In the genomic region with DNA sequence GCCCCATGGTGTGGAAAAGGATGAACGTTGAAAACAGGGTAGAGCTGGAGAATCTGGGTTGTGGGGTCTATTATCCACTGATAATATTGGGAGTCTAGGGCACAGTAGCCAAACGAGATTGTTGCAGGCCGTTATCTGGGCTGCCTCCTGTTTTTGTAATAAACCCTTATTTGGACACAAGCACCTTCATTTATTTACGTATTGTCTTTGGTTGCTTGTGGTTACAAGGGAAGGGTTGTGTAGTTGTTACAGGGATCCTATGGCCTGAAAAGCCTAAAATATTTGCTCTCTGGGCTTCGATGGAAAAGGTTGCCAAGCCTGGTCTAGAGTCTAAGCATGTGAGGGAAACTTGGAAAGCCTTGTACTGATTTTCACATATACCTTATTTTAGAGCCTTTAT, we compare ENCODE assay signal across 2 cellular contexts.
TF ChIP-seq lines count a peak whose summit lies in the region.

No MANE protein-coding gene starts in this region.

TF ChIP-seq in HepG2, 621 proteins besides CTCF, POLR2A, EP300 and RAD21:
- TF ChIP-seq FOXA3 (CRISPR knock-in tag; IDR thresholded peaks at IDR 0.05): no peak
- no peak for TF ChIP-seq IRF1 (CRISPR knock-in tag; IDR thresholded peaks at IDR 0.05; ENCODE audit: low read depth)
- TF ChIP-seq ZBTB34 (CRISPR knock-in tag; IDR thresholded peaks at IDR 0.05): no peak
- no peak for TF ChIP-seq THYN1 (CRISPR knock-in tag; IDR thresholded peaks at IDR 0.05; ENCODE audit: borderline replicate concordance, low read depth)
- no peak for TF ChIP-seq KDM1A (CRISPR knock-in tag; IDR thresholded peaks at IDR 0.05)

TF ChIP-seq in K562, 482 proteins besides CTCF, POLR2A, EP300 and RAD21:
- TF ChIP-seq CBFA2T3 (IDR thresholded peaks at IDR 0.05) (peak; percentile 25; the same call in 1 of the 2 replicates), VEZF1 (CRISPR knock-in tag; IDR thresholded peaks at IDR 0.05) (no peak), ZNF76 (CRISPR knock-in tag; IDR thresholded peaks at IDR 0.05; ENCODE audit: borderline replicate concordance) (no peak), ZNF274 (IDR thresholded peaks at IDR 0.05; ENCODE audit: borderline replicate concordance, low read depth, low read length) (no peak), POLR2AphosphoS5 (IDR thresholded peaks at IDR 0.05; ENCODE audit: control insufficient read depth, insufficient read depth, low read depth, low read length) (no peak), ZNF79 (CRISPR knock-in tag; IDR thresholded peaks at IDR 0.05; ENCODE audit: low read depth) (no peak), ARID1B (IDR thresholded peaks at IDR 0.05) (0 out of 2 replicates have a peak, but pooled peaks have one; percentile 7), ETS2 (tag; IDR thresholded peaks at IDR 0.05; ENCODE audit: borderline replicate concordance, poor library complexity, severe bottlenecking) (no peak), ARHGAP35 (IDR thresholded peaks at IDR 0.05; ENCODE audit: partially characterized antibody) (no peak), RFX5 (IDR thresholded peaks at IDR 0.05; ENCODE audit: low read depth, low read length) (no peak), MED1 (CRISPR knock-in tag; IDR thresholded peaks at IDR 0.05; ENCODE audit: borderline replicate concordance) (no peak), FOXJ2 (tag; IDR thresholded peaks at IDR 0.05) (peak; percentile 96), MXI1 (IDR thresholded peaks at IDR 0.05; ENCODE audit: low read depth, low read length) (0 out of 2 replicates have a peak, but pooled peaks have one; percentile 19), MEF2A (IDR thresholded peaks at IDR 0.05; ENCODE audit: control insufficient read depth, low read depth, low read length) (no peak), SRF (CRISPR knock-in tag; IDR thresholded peaks at IDR 0.05) (peak in 1 of 2 experiments; percentile 69; a peak in 1 of 4 replicates), RFX1 (IDR thresholded peaks at IDR 0.05) (peak; percentile 57)
- TF ChIP-seq, protein P1, sequence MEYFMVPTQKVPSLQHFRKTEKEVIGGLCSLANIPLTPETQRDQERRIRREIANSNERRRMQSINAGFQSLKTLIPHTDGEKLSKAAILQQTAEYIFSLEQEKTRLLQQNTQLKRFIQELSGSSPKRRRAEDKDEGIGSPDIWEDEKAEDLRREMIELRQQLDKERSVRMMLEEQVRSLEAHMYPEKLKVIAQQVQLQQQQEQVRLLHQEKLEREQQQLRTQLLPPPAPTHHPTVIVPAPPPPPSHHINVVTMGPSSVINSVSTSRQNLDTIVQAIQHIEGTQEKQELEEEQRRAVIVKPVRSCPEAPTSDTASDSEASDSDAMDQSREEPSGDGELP (CRISPR knock-in tag; IDR thresholded peaks at IDR 0.05; ENCODE audit: borderline replicate concordance): no peak
- TF ChIP-seq, protein P2, sequence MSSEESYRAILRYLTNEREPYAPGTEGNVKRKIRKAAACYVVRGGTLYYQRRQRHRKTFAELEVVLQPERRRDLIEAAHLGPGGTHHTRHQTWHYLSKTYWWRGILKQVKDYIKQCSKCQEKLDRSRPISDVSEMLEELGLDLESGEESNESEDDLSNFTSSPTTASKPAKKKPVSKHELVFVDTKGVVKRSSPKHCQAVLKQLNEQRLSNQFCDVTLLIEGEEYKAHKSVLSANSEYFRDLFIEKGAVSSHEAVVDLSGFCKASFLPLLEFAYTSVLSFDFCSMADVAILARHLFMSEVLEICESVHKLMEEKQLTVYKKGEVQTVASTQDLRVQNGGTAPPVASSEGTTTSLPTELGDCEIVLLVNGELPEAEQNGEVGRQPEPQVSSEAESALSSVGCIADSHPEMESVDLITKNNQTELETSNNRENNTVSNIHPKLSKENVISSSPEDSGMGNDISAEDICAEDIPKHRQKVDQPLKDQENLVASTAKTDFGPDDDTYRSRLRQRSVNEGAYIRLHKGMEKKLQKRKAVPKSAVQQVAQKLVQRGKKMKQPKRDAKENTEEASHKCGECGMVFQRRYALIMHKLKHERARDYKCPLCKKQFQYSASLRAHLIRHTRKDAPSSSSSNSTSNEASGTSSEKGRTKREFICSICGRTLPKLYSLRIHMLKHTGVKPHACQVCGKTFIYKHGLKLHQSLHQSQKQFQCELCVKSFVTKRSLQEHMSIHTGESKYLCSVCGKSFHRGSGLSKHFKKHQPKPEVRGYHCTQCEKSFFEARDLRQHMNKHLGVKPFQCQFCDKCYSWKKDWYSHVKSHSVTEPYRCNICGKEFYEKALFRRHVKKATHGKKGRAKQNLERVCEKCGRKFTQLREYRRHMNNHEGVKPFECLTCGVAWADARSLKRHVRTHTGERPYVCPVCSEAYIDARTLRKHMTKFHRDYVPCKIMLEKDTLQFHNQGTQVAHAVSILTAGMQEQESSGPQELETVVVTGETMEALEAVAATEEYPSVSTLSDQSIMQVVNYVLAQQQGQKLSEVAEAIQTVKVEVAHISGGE (CRISPR knock-in tag; IDR thresholded peaks at IDR 0.05): peak in 1 of 3 experiments; percentile 51; a peak in 1 of 6 replicates
